In the genomic region with DNA sequence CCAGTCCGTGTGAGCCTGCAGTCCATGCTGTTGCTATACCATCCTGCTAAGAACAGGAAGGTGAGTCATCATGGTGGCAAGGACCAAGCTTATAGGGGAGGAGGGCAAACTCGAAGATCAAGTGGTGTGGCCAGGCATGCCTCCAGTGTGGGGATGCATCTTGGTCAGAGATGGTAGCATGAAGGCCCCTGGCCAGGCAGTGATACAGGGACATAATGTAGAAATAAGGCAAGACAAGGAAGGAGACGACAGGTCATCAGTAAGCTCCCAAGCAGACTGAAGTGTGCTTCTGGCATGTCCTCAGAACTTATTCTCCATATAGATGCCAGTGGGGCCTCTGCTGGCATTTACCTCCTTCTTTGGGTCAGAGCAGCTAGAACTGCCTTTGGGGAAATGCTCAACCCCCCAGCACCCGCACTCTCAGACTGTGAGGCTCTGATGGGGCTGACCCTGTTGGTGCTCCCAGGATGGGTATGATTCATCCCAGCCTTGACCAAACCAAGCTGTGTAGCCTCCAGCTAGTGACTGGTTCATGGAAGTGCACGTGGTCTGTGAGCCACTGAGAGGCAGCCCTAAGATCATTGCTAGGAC, we compare ENCODE assay signal across 14 cellular contexts. TPM values are rescaled to one million over a fixed set of nuclear protein-coding genes. Genes with fewer than 3 reads are reported as not detected.
DNase-seq lines count a peak whose midpoint lies in the region; ATAC-seq and TF ChIP-seq lines count a peak whose summit lies in the region.
"Had no signal": no experiment of that assay in that cellular context is flagged by ENCODE, and none has a peak within 500 bp of the region (broad histone marks: within the 10 kb centered on the region; RNA-seq: fewer than 3 reads in every experiment).

No MANE protein-coding gene starts in this region.

- H3K27me3 ChIP-seq in DND-41 (ENCODE audit: insufficient read depth, low read length, poor library complexity) = no peaks in the 10 kb centered on the region
- no peaks in the 10 kb centered on the region for H3K27me3 ChIP-seq in MG63
- H3K27me3 ChIP-seq in A673 (replicated peaks; ENCODE audit: insufficient read depth, low read depth, low read length, poor library complexity) = peaks cover 7% of the 10 kb centered on the region

- intact Hi-C loops in A673 (cut with micrococcal nuclease; ENCODE audit: unreplicated experiment) = no loop called here

- H3K9me3 ChIP-seq in DND-41 (ENCODE audit: insufficient read depth, low read length, severe bottlenecking) = no peaks in the 10 kb centered on the region
- no peaks in the 10 kb centered on the region for H3K9me3 ChIP-seq in MG63
- no peaks in the 10 kb centered on the region for H3K9me3 ChIP-seq in A673 (ENCODE audit: low read depth, low read length, poor library complexity, severe bottlenecking)
- H3K9me3 ChIP-seq: gastroesophageal sphincter had no signal

- H3K36me3 ChIP-seq in DND-41 (ENCODE audit: insufficient read depth, low read length) (no peaks in the 10 kb centered on the region), MG63 (no peaks in the 10 kb centered on the region), A673 (ENCODE audit: insufficient read depth, low read length, poor library complexity, severe bottlenecking) (no peaks in the 10 kb centered on the region)
- H3K36me3 ChIP-seq: gastroesophageal sphincter had no signal

- H3K27ac ChIP-seq in DND-41 (ENCODE audit: low read length) = no peak overlapping the region
- H3K27ac ChIP-seq in A673 (ENCODE audit: low read depth, low read length, poor library complexity, severe bottlenecking) = no peak overlapping the region
- H3K27ac ChIP-seq: gastroesophageal sphincter had no signal

- no peak overlapping the region for H2AFZ ChIP-seq in DND-41 (ENCODE audit: low read depth, low read length)

- H3K4me2 ChIP-seq in DND-41 (ENCODE audit: insufficient read depth, low read length) = no peak overlapping the region

- H3K4me1 ChIP-seq in DND-41 (ENCODE audit: insufficient read depth, low read length) (peaks cover 5% of the 10 kb centered on the region), A673 (ENCODE audit: insufficient read depth, low read length, poor library complexity, severe bottlenecking) (no peaks in the 10 kb centered on the region)
- H3K4me1 ChIP-seq: gastroesophageal sphincter had no signal

- CTCF ChIA-PET in A673 (lab: Charles Lee) = no interaction called here

- no TSS peak for BruUV-seq in A673 (replicated peaks; lab: Mats Ljungman, UMichigan)

- no peaks in the 10 kb centered on the region for H3K79me2 ChIP-seq in DND-41 (ENCODE audit: insufficient read depth, low read length)

- POLR2A ChIA-PET in A673 (lab: Charles Lee; ENCODE audit: low non-redundant PET) = no interaction called here

- no peak overlapping the region for H3K9ac ChIP-seq in DND-41 (ENCODE audit: low read depth, low read length)

- ATAC-seq in DND-41 (ENCODE audit: insufficient read depth, low read depth) = peak; percentile 55; the same call in 1 of the 3 replicates
- ATAC-seq in GM19397 (IDR thresholded peaks at IDR 0.05; ENCODE audit: unreplicated experiment) = no peak
- ATAC-seq: gastroesophageal sphincter, Right ventricle myocardium inferior had no signal

- H3K4me3 ChIP-seq in DND-41 (ENCODE audit: low read depth in 1 of 2, low read length in 2 of 2) (no peak overlapping the region), MG63 (no peak overlapping the region), A673 (ENCODE audit: low read depth, low read length, poor library complexity, severe bottlenecking) (no peak overlapping the region)
- H3K4me3 ChIP-seq: gastroesophageal sphincter had no signal

- TF ChIP-seq CTCF in DND-41 (IDR thresholded peaks at IDR 0.05; ENCODE audit: borderline replicate concordance, extremely low read depth, low read length, poor library complexity, severe bottlenecking) (no peak), A673 (conservative IDR thresholded peaks at IDR 0.05; ENCODE audit: low read depth, low read length) (no peak)

- DNase-seq in DND-41 (no peak), MG63 (peak; percentile 76), astrocyte of the hippocampus (ENCODE audit: low read depth, low spot score) (peak; percentile 35), mesenteric fat pad (ENCODE audit: low spot score) (peak; percentile 80), A673 (ENCODE audit: low spot score) (no peak), NCI-H510A (lab: John Stamatoyannopoulos, UW) (no peak), occipital lobe (lab: John Stamatoyannopoulos, UW) (no peak)
- DNase-seq: activated CD4-positive, alpha-beta T cell treated with anti-CD3 and anti-CD28 coated beads for 48 hours; anterior cingulate cortex; mesendoderm; NCI-H187 had no signal

- H4K20me1 ChIP-seq in DND-41 (ENCODE audit: insufficient read depth, low read length) = no peaks in the 10 kb centered on the region

RNA-seq across cellular contexts. Expression of gene ATP2B2, which starts 52.5 kb away (rescaled TPM):
- 0.03 TPM in 1 of 2 replicates, not detected in the other for total RNA-seq in MG63 (2014; rRNA removed; shearing (Covaris generic); ENCODE audit: low replicate concordance)
- total RNA-seq in mesenteric fat pad (0.16 TPM), A673 (2021) (0.17 and 0.35 TPM in 2 replicates), occipital lobe (79.5 TPM)

Comparison
In these comparisons a context has a peak if more than half of its experiments do, and no peak if none do; other contexts are left out.
1. DNase-seq: peak in MG63 (single experiment), astrocyte of the hippocampus (single experiment) and mesenteric fat pad (single experiment); none in DND-41 (single experiment), A673 (single experiment), NCI-H510A (single experiment) and occipital lobe (single experiment).
2. RNA of gene ATP2B2, which starts 52.5 kb away (total RNA-seq): 79.5 TPM in occipital lobe (single experiment); 0.17 to 0.35 TPM in A673, 0.16 TPM in mesenteric fat pad (single experiment) and 0.03 TPM in MG63; every median in the first group is over 10 times any median in the second.